ENCODE assay signal across 14 cellular contexts in genomic region chr17:773467-774319, GRCh38. TPM values are rescaled to one million over a fixed set of nuclear protein-coding genes. Genes with fewer than 3 reads are reported as not detected.
DNase-seq lines count a peak whose midpoint lies in the region; ATAC-seq and TF ChIP-seq lines count a peak whose summit lies in the region.
"Had no signal": no experiment of that assay in that cellular context is flagged by ENCODE, and none has a peak within 500 bp of the region (broad histone marks: within the 10 kb centered on the region; RNA-seq: fewer than 3 reads in every experiment).

No MANE protein-coding gene starts in this region.

- CTCF ChIA-PET in activated naive CD4-positive, alpha-beta T cell treated with anti-CD3 and anti-CD28 coated beads for 36 hours (lab: Charles Lee): interaction anchor here (1.1 to 1.5 kb wide), 2 partner anchors 23 to 191 kb away, joined by 3 read pairs; no protein-coding TSS in a partner anchor

- ATAC-seq in stimulated activated naive CD8-positive, alpha-beta T cell treated with anti-CD3 and anti-CD28 coated beads, Interleukin-15, amount 100 ng/mL, for 72 hours: peak; percentile 66
- ATAC-seq in esophagus mucosa: no peak
- ATAC-seq: right lobe of liver had no signal

- H3K4me3 Mint-ChIP-seq in activated naive CD4-positive, alpha-beta T cell treated with anti-CD3 and anti-CD28 coated beads for 36 hours: no peak overlapping the region
- peak overlapping the region; percentile 60 to 65 for H3K4me3 Mint-ChIP-seq in stimulated activated naive CD8-positive, alpha-beta T cell treated with anti-CD3 and anti-CD28 coated beads, Interleukin-15, amount 100 ng/mL, for 72 hours
- no peak overlapping the region for H3K4me3 Mint-ChIP-seq in CD14-positive monocyte

- no peak for DNase-seq in activated naive CD4-positive, alpha-beta T cell treated with anti-CD3 and anti-CD28 coated beads for 36 hours
- no peak for DNase-seq in activated naive CD4-positive, alpha-beta T cell treated with anti-CD3 and anti-CD28 coated beads, Interleukin-2, amount 50 U/mL, for 16 hours
- DNase-seq in RPMI7951 (ENCODE audit: low read depth) (peak; percentile 88), glomerular visceral epithelial cell (ENCODE audit: extremely low spot score) (peak; percentile 37), CD14-positive monocyte (ENCODE audit: low spot score) (no peak), thyroid gland (no peak)
- no peak for DNase-seq in stimulated activated naive CD8-positive, alpha-beta T cell treated with anti-CD3 and anti-CD28 coated beads, Interleukin-15, amount 100 ng/mL, for 72 hours
- DNase-seq: effector CD4-positive, alpha-beta T cell; H7; NCI-H1105 treated with DMSO at 0.1 percent for 48 hours; right lobe of liver; stimulated activated naive CD4-positive, alpha-beta T cell; WERI-Rb-1 had no signal

- no peak for TF ChIP-seq CTCF in CD14-positive monocyte (IDR thresholded peaks at IDR 0.05)
- no peak for TF ChIP-seq CTCF in thyroid gland (IDR thresholded peaks at IDR 0.05)

- H3K27me3 Mint-ChIP-seq in activated naive CD4-positive, alpha-beta T cell treated with anti-CD3 and anti-CD28 coated beads for 36 hours (ENCODE audit: low read depth): no peaks in the 10 kb centered on the region
- no peaks in the 10 kb centered on the region for H3K27me3 Mint-ChIP-seq in stimulated activated naive CD8-positive, alpha-beta T cell treated with anti-CD3 and anti-CD28 coated beads, Interleukin-15, amount 100 ng/mL, for 72 hours
- no peaks in the 10 kb centered on the region for H3K27me3 Mint-ChIP-seq in CD14-positive monocyte (ENCODE audit: low read depth in 3 of 3)

- H3K4me3 ChIP-seq in thyroid gland (replicated peaks in 1 of 3): no peak overlapping the region
- H3K4me3 ChIP-seq: right lobe of liver had no signal

- peaks cover 15% of the 10 kb centered on the region for H3K4me1 Mint-ChIP-seq in activated naive CD4-positive, alpha-beta T cell treated with anti-CD3 and anti-CD28 coated beads for 36 hours (ENCODE audit: low read depth)
- H3K4me1 Mint-ChIP-seq in stimulated activated naive CD8-positive, alpha-beta T cell treated with anti-CD3 and anti-CD28 coated beads, Interleukin-15, amount 100 ng/mL, for 72 hours: peaks cover 25% of the 10 kb centered on the region
- no peaks in the 10 kb centered on the region for H3K4me1 Mint-ChIP-seq in CD14-positive monocyte

- peaks cover 56% of the 10 kb centered on the region for H3K36me3 Mint-ChIP-seq in activated naive CD4-positive, alpha-beta T cell treated with anti-CD3 and anti-CD28 coated beads for 36 hours (ENCODE audit: low read depth)
- peaks cover 85 to 94% of the 10 kb centered on the region in 2 donors for H3K36me3 Mint-ChIP-seq in CD14-positive monocyte

- H3K27ac Mint-ChIP-seq in activated naive CD4-positive, alpha-beta T cell treated with anti-CD3 and anti-CD28 coated beads for 36 hours: peak overlapping the region; percentile 34
- peak overlapping the region; percentile 81 to 93 for H3K27ac Mint-ChIP-seq in stimulated activated naive CD8-positive, alpha-beta T cell treated with anti-CD3 and anti-CD28 coated beads, Interleukin-15, amount 100 ng/mL, for 72 hours
- no peak overlapping the region for H3K27ac Mint-ChIP-seq in CD14-positive monocyte

- H3K27me3 ChIP-seq in thyroid gland: no peaks in the 10 kb centered on the region
- H3K27me3 ChIP-seq: right lobe of liver had no signal

- H3K9me3 ChIP-seq in thyroid gland: no peaks in the 10 kb centered on the region
- H3K9me3 ChIP-seq: right lobe of liver had no signal

- no peaks in the 10 kb centered on the region for H3K9me3 Mint-ChIP-seq in activated naive CD4-positive, alpha-beta T cell treated with anti-CD3 and anti-CD28 coated beads for 36 hours
- no peaks in the 10 kb centered on the region for H3K9me3 Mint-ChIP-seq in stimulated activated naive CD8-positive, alpha-beta T cell treated with anti-CD3 and anti-CD28 coated beads, Interleukin-15, amount 100 ng/mL, for 72 hours
- no peaks in the 10 kb centered on the region for H3K9me3 Mint-ChIP-seq in CD14-positive monocyte

- WGBS in thyroid gland, 2 donors: 76 to 85% methylated on average over 14 of the region's 14 CpGs

- peaks cover 57 to 70% of the 10 kb centered on the region in 2 donors for H3K36me3 ChIP-seq in thyroid gland

- intact Hi-C loops in activated naive CD4-positive, alpha-beta T cell treated with anti-CD3 and anti-CD28 coated beads for 36 hours (cut with micrococcal nuclease): no loop called here
- intact Hi-C loops in CD14-positive monocyte (cut with micrococcal nuclease) (no loop called here), thyroid gland (cut with DNase I) (no loop called here)

- no peak for TF ChIP-seq POLR2A in thyroid gland (IDR thresholded peaks at IDR 0.05)

- no peaks in the 10 kb centered on the region for H3K4me1 ChIP-seq in thyroid gland
- H3K4me1 ChIP-seq: right lobe of liver had no signal

- no peak overlapping the region for H3K27ac ChIP-seq in thyroid gland
- H3K27ac ChIP-seq: right lobe of liver, WERI-Rb-1 had no signal

RNA-seq across cellular contexts. Expression of gene GLOD4, which starts 8.4 kb away (rescaled TPM):
- 10 to 100 TPM; 61.1 to 63.7 TPM for total RNA-seq in activated naive CD4-positive, alpha-beta T cell treated with anti-CD3 and anti-CD28 coated beads for 36 hours
- total RNA-seq in RPMI7951 (2014; rRNA removed; shearing (Covaris generic)): 39.3 and 60.1 TPM in 2 replicates
- polyA plus RNA-seq in CD14-positive monocyte: 10 to 100 TPM; 41.8 to 50.6 TPM
- 48.8 TPM for total RNA-seq in esophagus mucosa
- total RNA-seq in thyroid gland: 10 to 100 TPM; 48.9 to 94.6 (median 60.5) TPM

RNA-seq across cellular contexts. Expression of gene MRM3, which starts 8.5 kb away (rescaled TPM):
- total RNA-seq in activated naive CD4-positive, alpha-beta T cell treated with anti-CD3 and anti-CD28 coated beads for 36 hours: 10 to 100 TPM; 22.8 to 25.6 TPM
- total RNA-seq in RPMI7951 (2014; rRNA removed; shearing (Covaris generic)): 13.5 and 23.7 TPM in 2 replicates
- 10 to 100 TPM; 12.8 to 15.4 TPM for polyA plus RNA-seq in CD14-positive monocyte
- total RNA-seq in esophagus mucosa: 12.6 TPM
- total RNA-seq in thyroid gland: 10 to 100 TPM; 14.6 to 22.9 (median 16.9) TPM

RNA-seq across cellular contexts. Expression of gene GEMIN4, which starts 21.6 kb away (rescaled TPM):
- 10 to 100 TPM; 29.7 to 29.9 TPM for total RNA-seq in activated naive CD4-positive, alpha-beta T cell treated with anti-CD3 and anti-CD28 coated beads for 36 hours
- total RNA-seq in RPMI7951 (2014; rRNA removed; shearing (Covaris generic)): 7.7 and 8.4 TPM in 2 replicates
- polyA plus RNA-seq in CD14-positive monocyte: 10 to 100 TPM in 1 of 2 donors, 1 to 10 TPM in 1; 8.8 to 10.6 TPM
- 20.1 TPM for total RNA-seq in esophagus mucosa
- total RNA-seq in thyroid gland: 10 to 100 TPM; 28.5 to 34.8 (median 31.6) TPM

RNA-seq across cellular contexts. Expression of gene TLCD3A, which starts 41.3 kb away (rescaled TPM):
- total RNA-seq in activated naive CD4-positive, alpha-beta T cell treated with anti-CD3 and anti-CD28 coated beads for 36 hours: 1 to 10 TPM; 2.7 to 3.0 TPM
- total RNA-seq in RPMI7951 (2014; rRNA removed; shearing (Covaris generic)): 15.3 and 15.4 TPM in 2 replicates
- under 1 TPM; 0.09 to 0.13 TPM for polyA plus RNA-seq in CD14-positive monocyte
- total RNA-seq in esophagus mucosa (29.6 TPM), thyroid gland (10 to 100 TPM in 3 of 4 donors, 1 to 10 TPM in 1; 9.0 to 13.7 (median 10.9) TPM)

RNA-seq across cellular contexts. Expression of gene VPS53, which starts 59.1 kb away (rescaled TPM):
- 10 to 100 TPM; 42.9 to 49.8 TPM for total RNA-seq in activated naive CD4-positive, alpha-beta T cell treated with anti-CD3 and anti-CD28 coated beads for 36 hours
- 8.8 and 9.5 TPM in 2 replicates for total RNA-seq in RPMI7951 (2014; rRNA removed; shearing (Covaris generic))
- 1 to 10 TPM; 3.9 to 8.5 TPM for polyA plus RNA-seq in CD14-positive monocyte
- total RNA-seq in esophagus mucosa (58.3 TPM), thyroid gland (10 to 100 TPM; 39.8 to 55.9 (median 43.9) TPM)

Comparison
In these comparisons a context has a peak if more than half of its experiments do, and no peak if none do; other contexts are left out.
1. DNase-seq: peak in RPMI7951 (single experiment) and glomerular visceral epithelial cell (single experiment); none in activated naive CD4-positive, alpha-beta T cell treated with anti-CD3 and anti-CD28 coated beads for 36 hours (single experiment), activated naive CD4-positive, alpha-beta T cell treated with anti-CD3 and anti-CD28 coated beads, Interleukin-2, amount 50 U/mL, for 16 hours (single experiment), stimulated activated naive CD8-positive, alpha-beta T cell treated with anti-CD3 and anti-CD28 coated beads, Interleukin-15, amount 100 ng/mL, for 72 hours (0 of 2), CD14-positive monocyte (single experiment) and thyroid gland (0 of 2).
2. H3K27ac Mint-ChIP-seq: peak in activated naive CD4-positive, alpha-beta T cell treated with anti-CD3 and anti-CD28 coated beads for 36 hours (single experiment) and stimulated activated naive CD8-positive, alpha-beta T cell treated with anti-CD3 and anti-CD28 coated beads, Interleukin-15, amount 100 ng/mL, for 72 hours (2 of 2); none in CD14-positive monocyte (0 of 7).
3. H3K4me3 Mint-ChIP-seq: peak in stimulated activated naive CD8-positive, alpha-beta T cell treated with anti-CD3 and anti-CD28 coated beads, Interleukin-15, amount 100 ng/mL, for 72 hours (2 of 2); none in activated naive CD4-positive, alpha-beta T cell treated with anti-CD3 and anti-CD28 coated beads for 36 hours (single experiment) and CD14-positive monocyte (0 of 2).